Comparison of ENCODE assay signal across 17 cellular contexts in the genomic region with DNA sequence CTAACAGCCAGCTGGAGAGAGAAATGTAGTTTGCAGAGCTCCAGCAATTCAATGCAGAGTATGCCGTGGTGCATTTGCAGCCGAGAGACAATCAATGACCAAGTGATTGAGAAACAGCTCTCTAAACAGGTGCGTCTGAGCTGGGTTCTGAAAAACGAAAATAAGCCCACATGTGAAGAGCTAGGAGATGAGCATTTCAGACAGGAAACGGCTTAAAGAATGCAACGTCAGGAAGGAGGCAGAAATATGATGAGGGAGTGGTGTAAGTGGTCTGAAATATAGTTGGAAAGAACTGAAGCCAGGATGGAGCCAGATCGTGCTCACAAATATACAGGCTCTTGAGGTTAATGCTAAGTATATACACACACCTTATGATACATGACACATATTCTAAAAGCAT. TPM values are rescaled to one million over a fixed set of nuclear protein-coding genes. Genes with fewer than 3 reads are reported as not detected.
DNase-seq lines count a peak whose midpoint lies in the region; ATAC-seq and TF ChIP-seq lines count a peak whose summit lies in the region.
"Had no signal": no experiment of that assay in that cellular context is flagged by ENCODE, and none has a peak within 500 bp of the region (broad histone marks: within the 10 kb centered on the region; RNA-seq: fewer than 3 reads in every experiment).

No MANE protein-coding gene starts in this region.

- intact Hi-C loops in activated CD4-positive, alpha-beta T cell treated with anti-CD3 and anti-CD28 coated beads for 36 hours (cut with DNase I, micrococcal nuclease), result loop anchor here in 1 of 2 experiments (5.0 kb wide), 1 partner anchor 171 kb away; a partner anchor contains a TSS
- intact Hi-C loops in activated CD8-positive, alpha-beta T cell treated with anti-CD3 and anti-CD28 coated beads for 36 hours (cut with micrococcal nuclease), result loop anchor here (5.0 kb wide), 1 partner anchor 56 kb away; a partner anchor contains a TSS
- intact Hi-C loops in naive thymus-derived CD4-positive, alpha-beta T cell (cut with micrococcal nuclease), result no loop called here
- intact Hi-C loops in dorsolateral prefrontal cortex (cut with DNase I), result no loop called here

- ATAC-seq in activated CD4-positive, alpha-beta T cell treated with anti-CD3 and anti-CD28 coated beads for 36 hours, result peak; percentile 40
- ATAC-seq in HG03521 (IDR thresholded peaks at IDR 0.05; ENCODE audit: unreplicated experiment), result peak; percentile 59
- peak; percentile 57 for ATAC-seq in activated CD8-positive, alpha-beta T cell treated with anti-CD3 and anti-CD28 coated beads for 36 hours
- peak; percentile 36 for ATAC-seq in naive thymus-derived CD4-positive, alpha-beta T cell

- H3K4me3 Mint-ChIP-seq in activated CD4-positive, alpha-beta T cell treated with anti-CD3 and anti-CD28 coated beads for 36 hours, result no peak overlapping the region
- H3K4me3 Mint-ChIP-seq in activated CD8-positive, alpha-beta T cell treated with anti-CD3 and anti-CD28 coated beads for 36 hours, result no peak overlapping the region
- H3K4me3 Mint-ChIP-seq in naive thymus-derived CD4-positive, alpha-beta T cell, result no peak overlapping the region

- H3K4me1 ChIP-seq in naive thymus-derived CD4-positive, alpha-beta T cell (ENCODE audit: control insufficient read depth in 2 of 2, insufficient read depth in 2 of 2, low read length in 2 of 2), result no peaks in the 10 kb centered on the region
- H3K4me1 ChIP-seq: right atrium auricular region had no signal

- no peaks in the 10 kb centered on the region for H3K27me3 Mint-ChIP-seq in activated CD4-positive, alpha-beta T cell treated with anti-CD3 and anti-CD28 coated beads for 36 hours
- H3K27me3 Mint-ChIP-seq in activated CD8-positive, alpha-beta T cell treated with anti-CD3 and anti-CD28 coated beads for 36 hours, result no peaks in the 10 kb centered on the region
- H3K27me3 Mint-ChIP-seq in naive thymus-derived CD4-positive, alpha-beta T cell, result peaks cover 0 to under 1% (median 0%) of the 10 kb centered on the region in 5 donors

- H3K27ac Mint-ChIP-seq in activated CD4-positive, alpha-beta T cell treated with anti-CD3 and anti-CD28 coated beads for 36 hours, result no peak overlapping the region
- no peak overlapping the region for H3K27ac Mint-ChIP-seq in activated CD8-positive, alpha-beta T cell treated with anti-CD3 and anti-CD28 coated beads for 36 hours
- no peak overlapping the region for H3K27ac Mint-ChIP-seq in naive thymus-derived CD4-positive, alpha-beta T cell

- no peaks in the 10 kb centered on the region for H3K9me3 Mint-ChIP-seq in activated CD4-positive, alpha-beta T cell treated with anti-CD3 and anti-CD28 coated beads for 36 hours (ENCODE audit: low read depth)
- no peaks in the 10 kb centered on the region for H3K9me3 Mint-ChIP-seq in activated CD8-positive, alpha-beta T cell treated with anti-CD3 and anti-CD28 coated beads for 36 hours
- H3K9me3 Mint-ChIP-seq in naive thymus-derived CD4-positive, alpha-beta T cell, result no peaks in the 10 kb centered on the region

- DNase-seq in activated CD4-positive, alpha-beta T cell treated with anti-CD3 and anti-CD28 coated beads for 36 hours, result peak; percentile 25
- no peak for DNase-seq in activated CD4-positive, alpha-beta T cell treated with anti-CD3 and anti-CD28 coated beads for 4 hours
- DNase-seq in activated CD8-positive, alpha-beta T cell treated with anti-CD3 and anti-CD28 coated beads for 36 hours, result peak; percentile 17
- DNase-seq in naive thymus-derived CD4-positive, alpha-beta T cell, result peak in 4 of 9 donors; percentile 3 to 22 (median 17)
- DNase-seq in cortex of kidney (lab: John Stamatoyannopoulos, UW) (no peak), DMS153 treated with DMSO at 0.1 percent for 48 hours (lab: John Stamatoyannopoulos, UW; ENCODE audit: unreplicated experiment) (no peak), dorsolateral prefrontal cortex (no peak)
- DNase-seq: activated CD4-positive, CD25-positive, alpha-beta regulatory T cell; activated gamma-delta T cell treated with Interleukin-2 at 50 U/mL for 16 hours had no signal

- no peak for TF ChIP-seq CTCF in activated CD8-positive, alpha-beta T cell treated with anti-CD3 and anti-CD28 coated beads for 36 hours (IDR thresholded peaks at IDR 0.05)
- no peak for TF ChIP-seq CTCF in dorsolateral prefrontal cortex (IDR thresholded peaks at IDR 0.05 in 54 of 56, conservative IDR thresholded peaks at IDR 0.05 in 2 of 56; ENCODE audit: low read depth in 1 of 56, partially characterized antibody in 56 of 56)

- no peaks in the 10 kb centered on the region for H3K36me3 ChIP-seq in naive thymus-derived CD4-positive, alpha-beta T cell (ENCODE audit: control insufficient read depth in 2 of 3, insufficient read depth in 3 of 3, low read length in 3 of 3)
- H3K36me3 ChIP-seq: right atrium auricular region, thoracic aorta had no signal

- H3K36me3 Mint-ChIP-seq in activated CD4-positive, alpha-beta T cell treated with anti-CD3 and anti-CD28 coated beads for 36 hours (ENCODE audit: low read depth), result peaks cover 2% of the 10 kb centered on the region
- no peaks in the 10 kb centered on the region for H3K36me3 Mint-ChIP-seq in activated CD8-positive, alpha-beta T cell treated with anti-CD3 and anti-CD28 coated beads for 36 hours (ENCODE audit: low read depth)
- H3K36me3 Mint-ChIP-seq in naive thymus-derived CD4-positive, alpha-beta T cell, result peaks cover 0 to 9% (median 5%) of the 10 kb centered on the region in 5 donors

- H3K4me3 ChIP-seq in naive thymus-derived CD4-positive, alpha-beta T cell (ENCODE audit: low read length), result no peak overlapping the region
- no peak overlapping the region for H3K4me3 ChIP-seq in dorsolateral prefrontal cortex
- H3K4me3 ChIP-seq: right atrium auricular region, thoracic aorta had no signal

- peak overlapping the region; percentile 24 for H3K27ac ChIP-seq in naive thymus-derived CD4-positive, alpha-beta T cell (ENCODE audit: low read depth, low read length)
- H3K27ac ChIP-seq in dorsolateral prefrontal cortex, result peak overlapping the region in 2 of 59 donors; percentile 19 to 20
- H3K27ac ChIP-seq: right atrium auricular region, thoracic aorta had no signal

- H3K27me3 ChIP-seq in naive thymus-derived CD4-positive, alpha-beta T cell (ENCODE audit: control insufficient read depth in 2 of 2, insufficient read depth in 2 of 2, low read length in 2 of 2), result no peaks in the 10 kb centered on the region
- no peaks in the 10 kb centered on the region for H3K27me3 ChIP-seq in dorsolateral prefrontal cortex
- H3K27me3 ChIP-seq: right atrium auricular region had no signal

- H3K9me3 ChIP-seq in naive thymus-derived CD4-positive, alpha-beta T cell (ENCODE audit: control insufficient read depth in 2 of 3, low read length in 3 of 3), result no peaks in the 10 kb centered on the region
- H3K9me3 ChIP-seq: right atrium auricular region, thoracic aorta had no signal

- CTCF ChIA-PET in activated CD4-positive, alpha-beta T cell treated with anti-CD3 and anti-CD28 coated beads for 36 hours (lab: Charles Lee), result interaction anchor here (1.1 to 1.6 kb wide), 2 partner anchors 99 to 161 kb away, joined by 4 to 5 read pairs; no protein-coding TSS in a partner anchor
- CTCF ChIA-PET in activated CD8-positive, alpha-beta T cell treated with anti-CD3 and anti-CD28 coated beads for 36 hours (lab: Charles Lee), result interaction anchor here (1.0 to 1.3 kb wide), 2 partner anchors 19 to 99 kb away, joined by 3 to 6 read pairs; no protein-coding TSS in a partner anchor
- CTCF ChIA-PET in naive thymus-derived CD4-positive, alpha-beta T cell (lab: Charles Lee), result interaction anchor here (1.2 kb wide), 1 partner anchor 15 kb away, joined by 3 read pairs; no protein-coding TSS in a partner anchor

- H3K4me1 Mint-ChIP-seq in activated CD4-positive, alpha-beta T cell treated with anti-CD3 and anti-CD28 coated beads for 36 hours, result peaks cover 20% of the 10 kb centered on the region
- peaks cover 18% of the 10 kb centered on the region for H3K4me1 Mint-ChIP-seq in activated CD8-positive, alpha-beta T cell treated with anti-CD3 and anti-CD28 coated beads for 36 hours (ENCODE audit: low read depth)
- H3K4me1 Mint-ChIP-seq in naive thymus-derived CD4-positive, alpha-beta T cell, result peaks cover 0 to 10% (median 6%) of the 10 kb centered on the region in 7 donors

- POLR2A ChIA-PET in activated CD4-positive, alpha-beta T cell treated with anti-CD3 and anti-CD28 coated beads for 36 hours (lab: Charles Lee), result no interaction called here
- POLR2A ChIA-PET in activated CD8-positive, alpha-beta T cell treated with anti-CD3 and anti-CD28 coated beads for 36 hours (lab: Charles Lee), result no interaction called here
- POLR2A ChIA-PET in naive thymus-derived CD4-positive, alpha-beta T cell (lab: Charles Lee), result no interaction called here

RNA-seq across cellular contexts. Expression of a gene that starts 2.5 kb away (rescaled TPM):
- not detected for total RNA-seq in activated CD4-positive, alpha-beta T cell treated with anti-CD3 and anti-CD28 coated beads for 36 hours
- total RNA-seq in activated CD8-positive, alpha-beta T cell treated with anti-CD3 and anti-CD28 coated beads for 36 hours, result not detected
- total RNA-seq in naive thymus-derived CD4-positive, alpha-beta T cell, result not detected
- not detected for polyA plus RNA-seq in naive thymus-derived CD4-positive, alpha-beta T cell
- 1 to 10 TPM in 59 of 120 experiments, under 1 TPM in 52, not detected in 9; 0.23 to 3.8 (median 1.1) TPM for total RNA-seq in dorsolateral prefrontal cortex
- total RNA-seq: fibroblast of lung, myocyte, NCI-H460, right atrium auricular region, SK-MEL-5 had no signal
- polyA plus RNA-seq: AG04450, fibroblast of lung had no signal

RNA-seq across cellular contexts. Expression of a gene that starts 54.4 kb away (rescaled TPM):
- total RNA-seq in activated CD4-positive, alpha-beta T cell treated with anti-CD3 and anti-CD28 coated beads for 36 hours, result 1 to 10 TPM; 5.9 to 6.6 TPM
- 1 to 10 TPM; 3.9 to 4.7 TPM for total RNA-seq in activated CD8-positive, alpha-beta T cell treated with anti-CD3 and anti-CD28 coated beads for 36 hours
- 10 to 100 TPM in 4 of 5 experiments, 1 to 10 TPM in 1; 5.9 to 23.6 (median 12.4) TPM for total RNA-seq in naive thymus-derived CD4-positive, alpha-beta T cell
- 1 to 10 TPM; 2.0 to 2.7 TPM for polyA plus RNA-seq in naive thymus-derived CD4-positive, alpha-beta T cell
- 10 to 100 TPM; 33.2 to 92.8 (median 47.3) TPM for total RNA-seq in dorsolateral prefrontal cortex

Comparison
In these comparisons a context has a peak if more than half of its experiments do, and no peak if none do; other contexts are left out.
1. DNase-seq: peak in activated CD4-positive, alpha-beta T cell treated with anti-CD3 and anti-CD28 coated beads for 36 hours (single experiment) and activated CD8-positive, alpha-beta T cell treated with anti-CD3 and anti-CD28 coated beads for 36 hours (single experiment); none in activated CD4-positive, alpha-beta T cell treated with anti-CD3 and anti-CD28 coated beads for 4 hours (0 of 2), cortex of kidney (single experiment), DMS153 treated with DMSO at 0.1 percent for 48 hours (single experiment) and dorsolateral prefrontal cortex (0 of 10).
2. Peak in every context shown above with its lines, with median percentiles within 50 percentile points of each other: ATAC-seq.